Comparison of ENCODE assay signal across 1 cellular context in genomic region chr6:158818580-158819212, GRCh38.
TF ChIP-seq lines count a peak whose summit lies in the region.

No MANE protein-coding gene starts in this region.

TF ChIP-seq in HepG2, 621 proteins besides CTCF, POLR2A, EP300 and RAD21 (continued from another document):
- 0 out of 2 replicates have a peak, but pooled peaks have one; percentile 1 for TF ChIP-seq PRDM10 (CRISPR knock-in tag; IDR thresholded peaks at IDR 0.05; ENCODE audit: low read depth)
- 0 out of 2 replicates have a peak, but pooled peaks have one; percentile 12 for TF ChIP-seq ZBTB42 (CRISPR knock-in tag; IDR thresholded peaks at IDR 0.05)
- TF ChIP-seq MTA1 (CRISPR knock-in tag; IDR thresholded peaks at IDR 0.05; ENCODE audit: borderline replicate concordance): no peak
- TF ChIP-seq, protein P1, sequence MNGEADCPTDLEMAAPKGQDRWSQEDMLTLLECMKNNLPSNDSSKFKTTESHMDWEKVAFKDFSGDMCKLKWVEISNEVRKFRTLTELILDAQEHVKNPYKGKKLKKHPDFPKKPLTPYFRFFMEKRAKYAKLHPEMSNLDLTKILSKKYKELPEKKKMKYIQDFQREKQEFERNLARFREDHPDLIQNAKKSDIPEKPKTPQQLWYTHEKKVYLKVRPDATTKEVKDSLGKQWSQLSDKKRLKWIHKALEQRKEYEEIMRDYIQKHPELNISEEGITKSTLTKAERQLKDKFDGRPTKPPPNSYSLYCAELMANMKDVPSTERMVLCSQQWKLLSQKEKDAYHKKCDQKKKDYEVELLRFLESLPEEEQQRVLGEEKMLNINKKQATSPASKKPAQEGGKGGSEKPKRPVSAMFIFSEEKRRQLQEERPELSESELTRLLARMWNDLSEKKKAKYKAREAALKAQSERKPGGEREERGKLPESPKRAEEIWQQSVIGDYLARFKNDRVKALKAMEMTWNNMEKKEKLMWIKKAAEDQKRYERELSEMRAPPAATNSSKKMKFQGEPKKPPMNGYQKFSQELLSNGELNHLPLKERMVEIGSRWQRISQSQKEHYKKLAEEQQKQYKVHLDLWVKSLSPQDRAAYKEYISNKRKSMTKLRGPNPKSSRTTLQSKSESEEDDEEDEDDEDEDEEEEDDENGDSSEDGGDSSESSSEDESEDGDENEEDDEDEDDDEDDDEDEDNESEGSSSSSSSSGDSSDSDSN (CRISPR knock-in tag; IDR thresholded peaks at IDR 0.05): peak; percentile 45; the same call in 1 of the 2 replicates
- TF ChIP-seq, protein P2, sequence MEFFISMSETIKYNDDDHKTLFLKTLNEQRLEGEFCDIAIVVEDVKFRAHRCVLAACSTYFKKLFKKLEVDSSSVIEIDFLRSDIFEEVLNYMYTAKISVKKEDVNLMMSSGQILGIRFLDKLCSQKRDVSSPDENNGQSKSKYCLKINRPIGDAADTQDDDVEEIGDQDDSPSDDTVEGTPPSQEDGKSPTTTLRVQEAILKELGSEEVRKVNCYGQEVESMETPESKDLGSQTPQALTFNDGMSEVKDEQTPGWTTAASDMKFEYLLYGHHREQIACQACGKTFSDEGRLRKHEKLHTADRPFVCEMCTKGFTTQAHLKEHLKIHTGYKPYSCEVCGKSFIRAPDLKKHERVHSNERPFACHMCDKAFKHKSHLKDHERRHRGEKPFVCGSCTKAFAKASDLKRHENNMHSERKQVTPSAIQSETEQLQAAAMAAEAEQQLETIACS (CRISPR knock-in tag; IDR thresholded peaks at IDR 0.05): peak; percentile 76
- no peak for TF ChIP-seq ATF7 (IDR thresholded peaks at IDR 0.05)
- TF ChIP-seq ATF7 (CRISPR knock-in tag; IDR thresholded peaks at IDR 0.05): no peak
- TF ChIP-seq MIXL1 (CRISPR knock-in tag; IDR thresholded peaks at IDR 0.05): no peak
- TF ChIP-seq ZBTB38 (CRISPR knock-in tag; IDR thresholded peaks at IDR 0.05): no peak
- TF ChIP-seq MAFK (conservative IDR thresholded peaks at IDR 0.05 in 1 of 2, IDR thresholded peaks at IDR 0.05 in 1 of 2; ENCODE audit: low read length in 2 of 2): no peak
- no peak for TF ChIP-seq ZNF24 (IDR thresholded peaks at IDR 0.05)
- TF ChIP-seq, protein P3, sequence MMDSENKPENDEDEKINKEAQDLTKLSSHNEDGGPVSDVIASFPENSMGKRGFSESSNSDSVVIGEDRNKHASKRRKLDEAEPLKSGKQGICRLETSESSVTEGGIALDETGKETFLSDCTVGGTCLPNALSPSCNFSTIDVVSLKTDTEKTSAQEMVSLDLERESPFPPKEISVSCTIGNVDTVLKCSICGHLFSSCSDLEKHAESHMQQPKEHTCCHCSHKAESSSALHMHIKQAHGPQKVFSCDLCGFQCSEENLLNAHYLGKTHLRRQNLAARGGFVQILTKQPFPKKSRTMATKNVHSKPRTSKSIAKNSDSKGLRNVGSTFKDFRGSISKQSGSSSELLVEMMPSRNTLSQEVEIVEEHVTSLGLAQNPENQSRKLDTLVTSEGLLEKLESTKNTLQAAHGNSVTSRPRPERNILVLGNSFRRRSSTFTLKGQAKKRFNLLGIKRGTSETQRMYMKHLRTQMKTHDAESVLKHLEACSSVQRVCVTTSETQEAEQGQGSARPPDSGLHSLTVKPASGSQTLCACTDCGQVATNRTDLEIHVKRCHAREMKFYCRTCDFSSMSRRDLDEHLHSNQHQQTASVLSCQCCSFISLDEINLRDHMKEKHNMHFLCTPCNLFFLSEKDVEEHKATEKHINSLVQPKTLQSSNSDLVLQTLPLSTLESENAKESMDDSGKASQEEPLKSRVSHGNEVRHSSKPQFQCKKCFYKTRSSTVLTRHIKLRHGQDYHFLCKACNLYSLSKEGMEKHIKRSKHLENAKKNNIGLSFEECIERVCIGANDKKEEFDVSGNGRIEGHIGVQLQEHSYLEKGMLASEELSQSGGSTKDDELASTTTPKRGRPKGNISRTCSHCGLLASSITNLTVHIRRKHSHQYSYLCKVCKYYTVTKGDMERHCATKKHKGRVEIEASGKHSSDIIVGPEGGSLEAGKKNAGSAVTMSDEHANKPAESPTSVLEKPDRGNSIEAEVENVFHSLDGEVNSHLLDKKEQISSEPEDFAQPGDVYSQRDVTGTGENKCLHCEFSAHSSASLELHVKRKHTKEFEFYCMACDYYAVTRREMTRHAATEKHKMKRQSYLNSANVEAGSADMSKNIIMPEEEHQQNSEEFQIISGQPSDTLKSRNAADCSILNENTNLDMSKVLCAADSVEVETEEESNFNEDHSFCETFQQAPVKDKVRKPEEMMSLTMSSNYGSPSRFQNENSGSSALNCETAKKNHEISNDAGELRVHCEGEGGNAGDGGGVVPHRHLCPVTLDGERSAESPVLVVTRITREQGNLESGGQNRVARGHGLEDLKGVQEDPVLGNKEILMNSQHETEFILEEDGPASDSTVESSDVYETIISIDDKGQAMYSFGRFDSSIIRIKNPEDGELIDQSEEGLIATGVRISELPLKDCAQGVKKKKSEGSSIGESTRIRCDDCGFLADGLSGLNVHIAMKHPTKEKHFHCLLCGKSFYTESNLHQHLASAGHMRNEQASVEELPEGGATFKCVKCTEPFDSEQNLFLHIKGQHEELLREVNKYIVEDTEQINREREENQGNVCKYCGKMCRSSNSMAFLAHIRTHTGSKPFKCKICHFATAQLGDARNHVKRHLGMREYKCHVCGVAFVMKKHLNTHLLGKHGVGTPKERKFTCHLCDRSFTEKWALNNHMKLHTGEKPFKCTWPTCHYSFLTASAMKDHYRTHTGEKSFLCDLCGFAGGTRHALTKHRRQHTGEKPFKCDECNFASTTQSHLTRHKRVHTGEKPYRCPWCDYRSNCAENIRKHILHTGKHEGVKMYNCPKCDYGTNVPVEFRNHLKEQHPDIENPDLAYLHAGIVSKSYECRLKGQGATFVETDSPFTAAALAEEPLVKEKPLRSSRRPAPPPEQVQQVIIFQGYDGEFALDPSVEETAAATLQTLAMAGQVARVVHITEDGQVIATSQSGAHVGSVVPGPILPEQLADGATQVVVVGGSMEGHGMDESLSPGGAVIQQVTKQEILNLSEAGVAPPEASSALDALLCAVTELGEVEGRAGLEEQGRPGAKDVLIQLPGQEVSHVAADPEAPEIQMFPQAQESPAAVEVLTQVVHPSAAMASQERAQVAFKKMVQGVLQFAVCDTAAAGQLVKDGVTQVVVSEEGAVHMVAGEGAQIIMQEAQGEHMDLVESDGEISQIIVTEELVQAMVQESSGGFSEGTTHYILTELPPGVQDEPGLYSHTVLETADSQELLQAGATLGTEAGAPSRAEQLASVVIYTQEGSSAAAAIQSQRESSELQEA (CRISPR knock-in tag; IDR thresholded peaks at IDR 0.05; ENCODE audit: not compliant biosample characterization): no peak
- peak; percentile 52 for TF ChIP-seq ZFY (CRISPR knock-in tag; IDR thresholded peaks at IDR 0.05)
- TF ChIP-seq PATZ1 (CRISPR knock-in tag; IDR thresholded peaks at IDR 0.05): peak; percentile 44
- TF ChIP-seq, protein P4, sequence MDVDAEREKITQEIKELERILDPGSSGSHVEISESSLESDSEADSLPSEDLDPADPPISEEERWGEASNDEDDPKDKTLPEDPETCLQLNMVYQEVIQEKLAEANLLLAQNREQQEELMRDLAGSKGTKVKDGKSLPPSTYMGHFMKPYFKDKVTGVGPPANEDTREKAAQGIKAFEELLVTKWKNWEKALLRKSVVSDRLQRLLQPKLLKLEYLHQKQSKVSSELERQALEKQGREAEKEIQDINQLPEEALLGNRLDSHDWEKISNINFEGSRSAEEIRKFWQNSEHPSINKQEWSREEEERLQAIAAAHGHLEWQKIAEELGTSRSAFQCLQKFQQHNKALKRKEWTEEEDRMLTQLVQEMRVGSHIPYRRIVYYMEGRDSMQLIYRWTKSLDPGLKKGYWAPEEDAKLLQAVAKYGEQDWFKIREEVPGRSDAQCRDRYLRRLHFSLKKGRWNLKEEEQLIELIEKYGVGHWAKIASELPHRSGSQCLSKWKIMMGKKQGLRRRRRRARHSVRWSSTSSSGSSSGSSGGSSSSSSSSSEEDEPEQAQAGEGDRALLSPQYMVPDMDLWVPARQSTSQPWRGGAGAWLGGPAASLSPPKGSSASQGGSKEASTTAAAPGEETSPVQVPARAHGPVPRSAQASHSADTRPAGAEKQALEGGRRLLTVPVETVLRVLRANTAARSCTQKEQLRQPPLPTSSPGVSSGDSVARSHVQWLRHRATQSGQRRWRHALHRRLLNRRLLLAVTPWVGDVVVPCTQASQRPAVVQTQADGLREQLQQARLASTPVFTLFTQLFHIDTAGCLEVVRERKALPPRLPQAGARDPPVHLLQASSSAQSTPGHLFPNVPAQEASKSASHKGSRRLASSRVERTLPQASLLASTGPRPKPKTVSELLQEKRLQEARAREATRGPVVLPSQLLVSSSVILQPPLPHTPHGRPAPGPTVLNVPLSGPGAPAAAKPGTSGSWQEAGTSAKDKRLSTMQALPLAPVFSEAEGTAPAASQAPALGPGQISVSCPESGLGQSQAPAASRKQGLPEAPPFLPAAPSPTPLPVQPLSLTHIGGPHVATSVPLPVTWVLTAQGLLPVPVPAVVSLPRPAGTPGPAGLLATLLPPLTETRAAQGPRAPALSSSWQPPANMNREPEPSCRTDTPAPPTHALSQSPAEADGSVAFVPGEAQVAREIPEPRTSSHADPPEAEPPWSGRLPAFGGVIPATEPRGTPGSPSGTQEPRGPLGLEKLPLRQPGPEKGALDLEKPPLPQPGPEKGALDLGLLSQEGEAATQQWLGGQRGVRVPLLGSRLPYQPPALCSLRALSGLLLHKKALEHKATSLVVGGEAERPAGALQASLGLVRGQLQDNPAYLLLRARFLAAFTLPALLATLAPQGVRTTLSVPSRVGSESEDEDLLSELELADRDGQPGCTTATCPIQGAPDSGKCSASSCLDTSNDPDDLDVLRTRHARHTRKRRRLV (CRISPR knock-in tag; IDR thresholded peaks at IDR 0.05): no peak
